Comparison of ENCODE assay signal across 2 cellular contexts in the genomic region with DNA sequence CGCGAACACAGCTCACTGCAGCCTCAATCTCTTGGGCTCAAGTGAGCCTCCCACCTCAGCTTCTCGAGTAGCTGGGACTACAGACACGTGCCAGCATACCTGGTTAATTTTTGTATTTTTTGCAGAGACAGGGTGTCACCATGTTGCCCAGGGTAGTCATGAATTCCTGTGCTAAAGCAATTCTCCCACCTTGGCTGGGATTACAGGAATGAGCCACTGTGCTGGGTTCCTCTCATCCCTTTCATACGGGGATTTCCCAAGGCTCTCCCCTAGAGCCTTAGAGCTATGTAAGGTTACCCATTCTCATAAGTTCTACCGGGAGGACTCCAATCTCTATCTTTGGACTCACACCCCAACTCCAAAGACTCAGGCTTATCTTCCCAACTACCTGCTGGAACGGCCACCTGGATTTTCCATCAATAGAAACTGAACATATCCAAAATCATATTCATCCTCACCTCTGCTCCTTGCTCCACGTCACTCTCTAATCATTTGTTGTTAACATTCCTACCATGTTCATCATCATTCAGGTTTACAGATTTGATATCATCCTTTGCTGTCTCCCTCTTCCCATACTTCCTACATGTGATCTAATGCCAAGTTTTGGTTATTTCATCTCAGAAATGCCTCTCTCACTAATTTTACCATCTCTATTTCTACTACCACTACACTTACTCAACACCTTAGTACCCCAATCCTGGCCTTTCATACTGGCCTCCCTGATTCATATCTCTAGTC.
TF ChIP-seq lines count a peak whose summit lies in the region.

No MANE protein-coding gene starts in this region.

TF ChIP-seq in IMR-90, 13 proteins besides CTCF, POLR2A, EP300 and RAD21:
- no peak for TF ChIP-seq FOS (IDR thresholded peaks at IDR 0.05; ENCODE audit: low read depth, low read length)
TF ChIP-seq in IMR-90: peak in this region for 0.

TF ChIP-seq in SK-N-SH, 30 proteins besides CTCF, POLR2A, EP300 and RAD21:
- TF ChIP-seq GATA2 (CRISPR knock-in tag; IDR thresholded peaks at IDR 0.05) (no peak), SIN3A (IDR thresholded peaks at IDR 0.05; ENCODE audit: borderline replicate concordance, low read depth, low read length) (no peak), YY1 (IDR thresholded peaks at IDR 0.05; ENCODE audit: low read depth) (no peak), ELF1 (IDR thresholded peaks at IDR 0.05) (no peak), RCOR1 (IDR thresholded peaks at IDR 0.05; ENCODE audit: low read length) (no peak), NRF1 (IDR thresholded peaks at IDR 0.05; ENCODE audit: low read depth, low read length) (no peak), TEAD4 (IDR thresholded peaks at IDR 0.05; ENCODE audit: borderline replicate concordance, insufficient read depth) (no peak), MXI1 (IDR thresholded peaks at IDR 0.05; ENCODE audit: low read depth, low read length) (no peak), FOXM1 (IDR thresholded peaks at IDR 0.05; ENCODE audit: low read depth) (no peak), POLR2AphosphoS5 (IDR thresholded peaks at IDR 0.05; ENCODE audit: low read depth, low read length) (no peak), FOXJ3 (CRISPR knock-in tag; IDR thresholded peaks at IDR 0.05) (no peak), GABPA (IDR thresholded peaks at IDR 0.05; ENCODE audit: low read depth) (no peak), RFX5 (IDR thresholded peaks at IDR 0.05; ENCODE audit: low read length) (no peak), TAF1 (IDR thresholded peaks at IDR 0.05; ENCODE audit: borderline replicate concordance, low read depth, low read length) (no peak), SMC3 (IDR thresholded peaks at IDR 0.05; ENCODE audit: low read depth, low read length) (no peak)
- TF ChIP-seq, protein P1, sequence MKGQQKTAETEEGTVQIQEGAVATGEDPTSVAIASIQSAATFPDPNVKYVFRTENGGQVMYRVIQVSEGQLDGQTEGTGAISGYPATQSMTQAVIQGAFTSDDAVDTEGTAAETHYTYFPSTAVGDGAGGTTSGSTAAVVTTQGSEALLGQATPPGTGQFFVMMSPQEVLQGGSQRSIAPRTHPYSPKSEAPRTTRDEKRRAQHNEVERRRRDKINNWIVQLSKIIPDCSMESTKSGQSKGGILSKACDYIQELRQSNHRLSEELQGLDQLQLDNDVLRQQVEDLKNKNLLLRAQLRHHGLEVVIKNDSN (IDR thresholded peaks at IDR 0.05; ENCODE audit: borderline replicate concordance, low read depth) = no peak
- TF ChIP-seq, protein P2, sequence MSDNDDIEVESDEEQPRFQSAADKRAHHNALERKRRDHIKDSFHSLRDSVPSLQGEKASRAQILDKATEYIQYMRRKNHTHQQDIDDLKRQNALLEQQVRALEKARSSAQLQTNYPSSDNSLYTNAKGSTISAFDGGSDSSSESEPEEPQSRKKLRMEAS (IDR thresholded peaks at IDR 0.05; ENCODE audit: low read depth) = no peak
- TF ChIP-seq, protein P3, sequence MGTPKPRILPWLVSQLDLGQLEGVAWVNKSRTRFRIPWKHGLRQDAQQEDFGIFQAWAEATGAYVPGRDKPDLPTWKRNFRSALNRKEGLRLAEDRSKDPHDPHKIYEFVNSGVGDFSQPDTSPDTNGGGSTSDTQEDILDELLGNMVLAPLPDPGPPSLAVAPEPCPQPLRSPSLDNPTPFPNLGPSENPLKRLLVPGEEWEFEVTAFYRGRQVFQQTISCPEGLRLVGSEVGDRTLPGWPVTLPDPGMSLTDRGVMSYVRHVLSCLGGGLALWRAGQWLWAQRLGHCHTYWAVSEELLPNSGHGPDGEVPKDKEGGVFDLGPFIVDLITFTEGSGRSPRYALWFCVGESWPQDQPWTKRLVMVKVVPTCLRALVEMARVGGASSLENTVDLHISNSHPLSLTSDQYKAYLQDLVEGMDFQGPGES (IDR thresholded peaks at IDR 0.05; ENCODE audit: low read depth, low read length) = no peak
- TF ChIP-seq, protein P4, sequence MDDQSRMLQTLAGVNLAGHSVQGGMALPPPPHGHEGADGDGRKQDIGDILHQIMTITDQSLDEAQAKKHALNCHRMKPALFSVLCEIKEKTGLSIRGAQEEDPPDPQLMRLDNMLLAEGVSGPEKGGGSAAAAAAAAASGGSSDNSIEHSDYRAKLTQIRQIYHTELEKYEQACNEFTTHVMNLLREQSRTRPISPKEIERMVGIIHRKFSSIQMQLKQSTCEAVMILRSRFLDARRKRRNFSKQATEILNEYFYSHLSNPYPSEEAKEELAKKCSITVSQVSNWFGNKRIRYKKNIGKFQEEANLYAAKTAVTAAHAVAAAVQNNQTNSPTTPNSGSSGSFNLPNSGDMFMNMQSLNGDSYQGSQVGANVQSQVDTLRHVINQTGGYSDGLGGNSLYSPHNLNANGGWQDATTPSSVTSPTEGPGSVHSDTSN (IDR thresholded peaks at IDR 0.05) = no peak
- TF ChIP-seq, protein P5, sequence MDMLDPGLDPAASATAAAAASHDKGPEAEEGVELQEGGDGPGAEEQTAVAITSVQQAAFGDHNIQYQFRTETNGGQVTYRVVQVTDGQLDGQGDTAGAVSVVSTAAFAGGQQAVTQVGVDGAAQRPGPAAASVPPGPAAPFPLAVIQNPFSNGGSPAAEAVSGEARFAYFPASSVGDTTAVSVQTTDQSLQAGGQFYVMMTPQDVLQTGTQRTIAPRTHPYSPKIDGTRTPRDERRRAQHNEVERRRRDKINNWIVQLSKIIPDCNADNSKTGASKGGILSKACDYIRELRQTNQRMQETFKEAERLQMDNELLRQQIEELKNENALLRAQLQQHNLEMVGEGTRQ (IDR thresholded peaks at IDR 0.05; ENCODE audit: borderline replicate concordance, low read depth, low read length) = no peak
